Comparison of ENCODE assay signal across 8 cellular contexts in the genomic region with DNA sequence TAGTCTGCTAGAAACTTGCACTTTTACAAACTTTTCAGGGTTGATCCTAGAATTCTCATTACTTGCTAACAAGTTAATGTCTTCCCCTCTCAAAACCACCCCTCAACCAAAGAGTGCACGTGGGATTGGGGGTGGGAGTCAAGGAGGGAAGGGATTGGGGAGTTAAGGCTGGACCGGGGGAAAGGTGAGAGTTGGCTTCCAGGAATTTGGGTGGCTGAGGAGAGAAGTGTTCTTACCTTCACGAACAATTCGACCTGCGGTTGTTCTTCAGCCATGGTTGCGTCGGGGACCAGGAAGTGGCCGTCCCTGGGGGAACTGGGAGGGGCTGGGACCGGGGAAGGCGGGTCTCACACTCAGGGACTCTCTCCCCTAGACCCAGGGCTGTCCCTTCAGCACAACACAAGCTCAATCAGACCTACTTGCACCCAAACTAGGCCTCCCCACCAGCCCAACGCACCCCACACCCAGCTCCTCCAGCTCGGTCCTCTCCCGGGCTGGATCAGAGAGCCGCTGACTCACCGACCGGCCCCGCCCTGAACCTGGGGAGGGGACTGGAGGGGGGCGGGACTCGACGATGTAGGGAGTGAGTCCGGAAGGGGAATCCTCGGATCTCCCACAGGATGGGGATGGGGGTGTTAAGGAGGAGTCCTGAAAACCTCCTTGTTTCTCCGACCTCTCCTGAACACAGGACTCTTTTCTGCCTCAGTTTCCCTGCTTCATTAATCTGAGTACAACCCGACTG. TPM values are rescaled to one million over a fixed set of nuclear protein-coding genes. Genes with fewer than 3 reads are reported as not detected.
DNase-seq lines count a peak whose midpoint lies in the region; ATAC-seq and TF ChIP-seq lines count a peak whose summit lies in the region.

Gene CLIC1, minus strand, starts transcription at position 505 of the 742 bp plus-strand sequence. Its CDS starts 230 bp downstream, at position 275.

- H3F3A ChIP-seq in neural progenitor cell (ENCODE audit: low read depth) = peaks cover 71% of the 10 kb centered on the region

- H3K9ac ChIP-seq in neural progenitor cell = peak within 1 kb of the TSS; percentile 67

- H2AFZ ChIP-seq in neural progenitor cell (replicated peaks) = peak within 1 kb of the TSS; percentile 1

- peak within 1 kb of the TSS; percentile 94 for H3K4me3 Mint-ChIP-seq in neural progenitor cell

- peak within 1 kb of the TSS; percentile 98 for H3K4me3 ChIP-seq in GM12864 (ENCODE audit: low read depth, low read length)
- peak within 1 kb of the TSS; percentile 97 for H3K4me3 ChIP-seq in fibroblast of the aortic adventitia (ENCODE audit: low read depth, low read length)
- peak within 1 kb of the TSS; percentile 92 for H3K4me3 ChIP-seq in neural progenitor cell

- DNase-seq in GM12864 (ENCODE audit: low read depth) (peak; percentile 60), KG1 (lab: John Stamatoyannopoulos, UW) (peak; percentile 65), SIG-M5 treated with dmso at 0.1 percent for 504 hours (lab: John Stamatoyannopoulos, UW; ENCODE audit: unreplicated experiment) (peak; percentile 84), fibroblast of the aortic adventitia (ENCODE audit: low read depth) (peak; percentile 69), neural progenitor cell (ENCODE audit: low spot score) (peak; percentile 88)
- peak; percentile 64 for DNase-seq in activated effector memory CD4-positive, alpha-beta T cell treated with Interleukin-2 at 50 U/mL for 16 hours

- peaks cover 5% of the 10 kb centered on the region for H3K36me3 ChIP-seq in neural progenitor cell

- peaks cover 47% of the 10 kb centered on the region for H3K79me2 ChIP-seq in neural progenitor cell (ENCODE audit: low read depth)

- H3K9me3 ChIP-seq in neural progenitor cell (ENCODE audit: low read depth) = no peaks in the 10 kb centered on the region

- H3K27me3 Mint-ChIP-seq in neural progenitor cell (ENCODE audit: insufficient read depth, low read depth) = peaks cover 2% of the 10 kb centered on the region

- H3K27ac ChIP-seq in neural progenitor cell = peak within 1 kb of the TSS; percentile 85

- H3K4me2 ChIP-seq in neural progenitor cell = peak within 1 kb of the TSS; percentile 99

- H3K36me3 Mint-ChIP-seq in neural progenitor cell = peaks cover 17% of the 10 kb centered on the region

- H3K4me1 Mint-ChIP-seq in neural progenitor cell = peaks cover 68% of the 10 kb centered on the region

- no peaks in the 10 kb centered on the region for H3K9me3 Mint-ChIP-seq in neural progenitor cell

- TF ChIP-seq CTCF in GM12864 (IDR thresholded peaks at IDR 0.05; ENCODE audit: low read depth, low read length, missing control alignments) (no peak), fibroblast of the aortic adventitia (IDR thresholded peaks at IDR 0.05; ENCODE audit: insufficient read depth, low read length) (no peak), neural progenitor cell (IDR thresholded peaks at IDR 0.05) (no peak), subcutaneous adipose tissue (IDR thresholded peaks at IDR 0.05; ENCODE audit: low read depth) (no peak)

- H3K27ac Mint-ChIP-seq in neural progenitor cell = peak within 1 kb of the TSS; percentile 100

- peaks cover 15% of the 10 kb centered on the region for H4K20me1 ChIP-seq in neural progenitor cell (ENCODE audit: low read depth)

- H3K4me1 ChIP-seq in neural progenitor cell = peaks cover 43% of the 10 kb centered on the region

- no peak for ATAC-seq in HG02852 (IDR thresholded peaks at IDR 0.05; ENCODE audit: unreplicated experiment)

- no peaks in the 10 kb centered on the region for H3K27me3 ChIP-seq in neural progenitor cell

RNA-seq across cellular contexts. Expression of gene CLIC1, which starts in this region (rescaled TPM):
- total RNA-seq in fibroblast of the aortic adventitia (ENCODE audit: low replicate concordance) (174 and 576 TPM in 2 replicates), neural progenitor cell (ENCODE audit: low replicate concordance) (234 and 307 TPM in 2 replicates), subcutaneous adipose tissue (100 to 1,000 TPM; 181 to 503 (median 311) TPM)
